Comparison of ENCODE assay signal across 26 cellular contexts in the genomic region with DNA sequence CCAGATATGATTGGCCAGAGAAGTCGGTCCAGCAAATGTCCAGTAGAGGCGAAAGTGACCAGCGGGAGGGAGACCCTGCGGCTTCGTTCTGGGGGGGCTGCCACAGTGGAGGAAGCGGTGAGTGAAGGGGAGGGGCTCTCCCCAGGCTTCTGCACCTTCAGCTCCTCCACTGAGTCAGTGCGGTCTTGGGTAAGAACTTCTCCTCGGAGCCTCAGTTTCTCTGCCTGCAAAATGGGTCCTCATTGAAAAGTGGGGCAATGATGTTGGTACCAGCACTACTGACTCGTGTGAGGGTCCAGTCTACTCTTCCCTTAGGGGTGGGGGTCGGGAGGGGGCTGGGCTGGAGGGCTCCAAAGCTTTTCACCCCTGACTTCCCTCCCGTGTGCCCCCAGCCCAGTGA. TPM values are rescaled to one million over a fixed set of nuclear protein-coding genes. Genes with fewer than 3 reads are reported as not detected.
"Had no signal": no experiment of that assay in that cellular context is flagged by ENCODE, and none has a peak within 500 bp of the region (broad histone marks: within the 10 kb centered on the region; RNA-seq: fewer than 3 reads in every experiment).

No MANE protein-coding gene starts in this region.

- H3K36me3 ChIP-seq: left ventricle myocardium inferior, ovary, prostate gland, sigmoid colon, stomach, thyroid gland, transverse colon, vagina had no signal

- H3K27me3 ChIP-seq: ovary, testis, vagina had no signal

- H3K79me2 ChIP-seq: hepatocyte had no signal

- H3K27ac Mint-ChIP-seq: mesothelial cell of epicardium; natural killer cell; nephron progenitor cell; stimulated activated naive B cell treated with anti-CD40 and anti-IgM and Interleukin-4, amounts not matched to agents 10 μg/mL and 1 μg/mL and 100 μg/mL, for 72 hours had no signal

- H2AFZ ChIP-seq: hepatocyte had no signal

- H3K27ac ChIP-seq: hepatocyte, left ventricle myocardium inferior, ovary, prostate gland, sigmoid colon, spleen, stomach, testis, thyroid gland, transverse colon, upper lobe of left lung, vagina had no signal

- ATAC-seq: natural killer cell; right cardiac atrium; stimulated activated naive CD8-positive, alpha-beta T cell treated with anti-CD3 and anti-CD28 coated beads, Interleukin-15, Interleukin-2, amounts not matched to agents 100 U/mL and 50 U/mL, for 24 hours had no signal

- H3K27me3 Mint-ChIP-seq: naive B cell; stimulated activated naive B cell treated with anti-CD40 and anti-IgM and Interleukin-4, amounts not matched to agents 10 μg/mL and 1 μg/mL and 100 μg/mL, for 72 hours had no signal

- DNase-seq: islet precursor cell; left ventricle myocardium inferior; mesendoderm; naive B cell; natural killer cell; nephron progenitor cell; ovary; retina; right cardiac atrium; sigmoid colon; small intestine; spleen; stimulated activated CD4-positive, alpha-beta T cell treated with anti-CD3 and anti-CD28 coated beads, Interleukin-4, amount 100 ng/mL, for 4 hours; stimulated activated CD8-positive, alpha-beta memory T cell treated with anti-CD3 and anti-CD28 coated beads, Interleukin-4, amount 100 ng/mL, for 48 hours; stimulated activated naive B cell treated with anti-CD40 and anti-IgM and Interleukin-4, amounts not matched to agents 10 μg/mL and 1 μg/mL and 100 μg/mL, for 72 hours; stimulated activated naive CD8-positive, alpha-beta T cell treated with anti-CD3 and anti-CD28 coated beads, Interleukin-15, Interleukin-2, amounts not matched to agents 100 U/mL and 50 U/mL, for 24 hours; stomach; testis; thyroid gland; transverse colon had no signal

- H3K4me3 Mint-ChIP-seq: mesothelial cell of epicardium; naive B cell; natural killer cell; nephron progenitor cell; stimulated activated naive B cell treated with anti-CD40 and anti-IgM and Interleukin-4, amounts not matched to agents 10 μg/mL and 1 μg/mL and 100 μg/mL, for 72 hours had no signal

- H3K4me1 Mint-ChIP-seq: mesothelial cell of epicardium, natural killer cell, nephron progenitor cell had no signal

- H3K4me1 ChIP-seq: prostate gland, testis had no signal

- H3K4me2 ChIP-seq: hepatocyte had no signal

- H3K4me3 ChIP-seq: hepatocyte, left ventricle myocardium inferior, lung, ovary, prostate gland, sigmoid colon, spleen, stomach, testis, thyroid gland, transverse colon, upper lobe of left lung, vagina had no signal

- H3K9me3 Mint-ChIP-seq: mesothelial cell of epicardium; naive B cell; natural killer cell; stimulated activated naive B cell treated with anti-CD40 and anti-IgM and Interleukin-4, amounts not matched to agents 10 μg/mL and 1 μg/mL and 100 μg/mL, for 72 hours had no signal

- H3K36me3 Mint-ChIP-seq: mesothelial cell of epicardium, naive B cell, natural killer cell had no signal

- H3K9me3 ChIP-seq: left ventricle myocardium inferior, ovary, prostate gland, sigmoid colon, spleen, stomach, testis, thyroid gland, transverse colon, upper lobe of left lung, vagina had no signal

RNA-seq across cellular contexts. Expression of a gene that starts 4.2 kb away (rescaled TPM):
- total RNA-seq: hepatocyte had no signal
